In genomic region chr20:2693286-2693995, GRCh38 we compare ENCODE assay signal across 9 cellular contexts. TPM values are rescaled to one million over a fixed set of nuclear protein-coding genes. Genes with fewer than 3 reads are reported as not detected.
A peak's percentile ranks its signal among the peaks of the same experiment; 100 is the strongest.
DNase-seq lines count a peak whose midpoint lies in the region; ATAC-seq, FAIRE-seq and TF ChIP-seq lines count a peak whose summit lies in the region.
"Had no signal": no experiment of that assay in that cellular context is flagged by ENCODE, and none has a peak within 500 bp of the region (broad histone marks: within the 10 kb centered on the region; RNA-seq: fewer than 3 reads in every experiment).

No MANE protein-coding gene starts in this region.

- H3K36me3 Mint-ChIP-seq in CD4-positive, CD25-positive, alpha-beta regulatory T cell, result no peaks in the 10 kb centered on the region
- H3K36me3 Mint-ChIP-seq in osteocyte (ENCODE audit: unreplicated experiment), result no peaks in the 10 kb centered on the region

- no peak for FAIRE-seq in frontal cortex (lab: Jason Lieb, UNC)

- peaks cover 29% of the 10 kb centered on the region for H3K27me3 ChIP-seq in CD4-positive, CD25-positive, alpha-beta regulatory T cell (ENCODE audit: control insufficient read depth, insufficient read depth, low read length)
- H3K27me3 ChIP-seq in uterus, result no peaks in the 10 kb centered on the region

- H3K9me3 ChIP-seq in CD4-positive, CD25-positive, alpha-beta regulatory T cell (ENCODE audit: control insufficient read depth in 2 of 2, low read length in 2 of 2), result no peaks in the 10 kb centered on the region
- H3K9me3 ChIP-seq in uterus, result no peaks in the 10 kb centered on the region

- TF ChIP-seq POLR2A in uterus (IDR thresholded peaks at IDR 0.05), result no peak

- H3K36me3 ChIP-seq in CD4-positive, CD25-positive, alpha-beta regulatory T cell (ENCODE audit: control insufficient read depth, insufficient read depth, low read length), result no peaks in the 10 kb centered on the region
- H3K36me3 ChIP-seq in uterus, result no peaks in the 10 kb centered on the region

- peak; percentile 42 to 59 for ATAC-seq in CD4-positive, CD25-positive, alpha-beta regulatory T cell (ENCODE audit: low read depth in 2 of 2)

- no peak for TF ChIP-seq CTCF in osteocyte (IDR thresholded peaks at IDR 0.05)
- peak in 1 of 4 experiments; percentile 12 for TF ChIP-seq CTCF in uterus (IDR thresholded peaks at IDR 0.05)

- no peak overlapping the region for H3K27ac Mint-ChIP-seq in CD4-positive, CD25-positive, alpha-beta regulatory T cell
- H3K27ac Mint-ChIP-seq in osteocyte (ENCODE audit: unreplicated experiment), result no peak overlapping the region
- H3K27ac Mint-ChIP-seq: dendritic cell treated with granulocyte-macrophage colony-stimulating factor and Interleukin-4, amounts not matched to agents 40 ng/mL and 50 ng/mL, for 4 days had no signal

- no peak overlapping the region for H3K27ac ChIP-seq in CD4-positive, CD25-positive, alpha-beta regulatory T cell (ENCODE audit: insufficient read depth, low read length, poor library complexity, severe bottlenecking)
- H3K27ac ChIP-seq in uterus, result peak overlapping the region; percentile 71 to 87

- peaks cover 0 to 4% (median 0%) of the 10 kb centered on the region in 7 donors for H3K9me3 Mint-ChIP-seq in CD4-positive, CD25-positive, alpha-beta regulatory T cell
- no peaks in the 10 kb centered on the region for H3K9me3 Mint-ChIP-seq in osteocyte (ENCODE audit: unreplicated experiment)
- H3K9me3 Mint-ChIP-seq: dendritic cell treated with granulocyte-macrophage colony-stimulating factor and Interleukin-4, amounts not matched to agents 40 ng/mL and 50 ng/mL, for 4 days had no signal

- peaks cover 63% of the 10 kb centered on the region for H3K27me3 Mint-ChIP-seq in CD4-positive, CD25-positive, alpha-beta regulatory T cell
- peaks cover 55% of the 10 kb centered on the region for H3K27me3 Mint-ChIP-seq in osteocyte (ENCODE audit: unreplicated experiment)

- peaks cover 16% of the 10 kb centered on the region for H3K4me1 ChIP-seq in CD4-positive, CD25-positive, alpha-beta regulatory T cell (ENCODE audit: control insufficient read depth, insufficient read depth, low read length, poor library complexity, severe bottlenecking)
- peaks cover 0 to 10% of the 10 kb centered on the region in 2 donors for H3K4me1 ChIP-seq in uterus

- no peak overlapping the region for H3K4me3 Mint-ChIP-seq in CD4-positive, CD25-positive, alpha-beta regulatory T cell
- H3K4me3 Mint-ChIP-seq in osteocyte (ENCODE audit: unreplicated experiment), result peak overlapping the region; percentile 26
- H3K4me3 Mint-ChIP-seq: dendritic cell treated with granulocyte-macrophage colony-stimulating factor and Interleukin-4, amounts not matched to agents 40 ng/mL and 50 ng/mL, for 4 days had no signal

- no peak overlapping the region for H3K4me3 ChIP-seq in CD4-positive, CD25-positive, alpha-beta regulatory T cell (ENCODE audit: low read depth, low read length)
- peak overlapping the region; percentile 33 to 53 for H3K4me3 ChIP-seq in uterus

- peaks cover 0 to 21% (median 12%) of the 10 kb centered on the region in 4 donors for H3K4me1 Mint-ChIP-seq in CD4-positive, CD25-positive, alpha-beta regulatory T cell
- H3K4me1 Mint-ChIP-seq in osteocyte (ENCODE audit: unreplicated experiment), result peaks cover 9% of the 10 kb centered on the region

- DNase-seq in CD4-positive, CD25-positive, alpha-beta regulatory T cell, result peak; percentile 35 to 50 (median 39)
- DNase-seq in NCI-H1105 (lab: John Stamatoyannopoulos, UW), result peak; percentile 35
- DNase-seq in activated T-cell treated with anti-CD3 and anti-CD28 coated beads for 1 hour (ENCODE audit: low read depth), result peak; percentile 29
- DNase-seq in frontal cortex (ENCODE audit: low spot score in 2 of 2), result peak; percentile 90
- no peak for DNase-seq in osteocyte (ENCODE audit: extremely low spot score, unreplicated experiment)
- DNase-seq in uterus, result peak; percentile 51 to 67
- DNase-seq in cerebellar cortex (ENCODE audit: low spot score), result no peak
- DNase-seq in SKM-1 treated with dmso at 0.1 percent for 144 hours (lab: John Stamatoyannopoulos, UW; ENCODE audit: unreplicated experiment), result no peak

- intact Hi-C loops in uterus (cut with DNase I; ENCODE audit: low total_unique reads), result no loop called here

RNA-seq across cellular contexts. Expression of gene EBF4, which starts 0.9 kb away (rescaled TPM):
- 1.8 TPM for total RNA-seq in CD4-positive, CD25-positive, alpha-beta regulatory T cell
- polyA plus RNA-seq in CD4-positive, CD25-positive, alpha-beta regulatory T cell, result under 1 TPM in 2 of 4 donors, not detected in 2; 0.36 to 0.76 TPM
- total RNA-seq in frontal cortex (11.8 TPM), osteocyte (9.8 and 12.8 TPM in 2 replicates), uterus (10 to 100 TPM in 3 of 4 donors, 1 to 10 TPM in 1; 7.1 to 69.5 (median 21.7) TPM)

RNA-seq across cellular contexts. Expression of gene IDH3B, which starts 29.4 kb away (rescaled TPM):
- total RNA-seq in CD4-positive, CD25-positive, alpha-beta regulatory T cell, result 113 TPM
- 100 to 1,000 TPM; 106 to 117 (median 110) TPM for polyA plus RNA-seq in CD4-positive, CD25-positive, alpha-beta regulatory T cell
- total RNA-seq in frontal cortex (76.2 TPM), osteocyte (78.1 and 86.6 TPM in 2 replicates), uterus (100 to 1,000 TPM in 1 of 4 donors, 10 to 100 TPM in 3; 33.8 to 220 (median 83.7) TPM)

RNA-seq across cellular contexts. Expression of gene NOP56, which starts 41.0 kb away (rescaled TPM):
- 249 TPM for total RNA-seq in CD4-positive, CD25-positive, alpha-beta regulatory T cell
- polyA plus RNA-seq in CD4-positive, CD25-positive, alpha-beta regulatory T cell, result 100 to 1,000 TPM in 3 of 4 donors, 10 to 100 TPM in 1; 91.8 to 106 (median 103) TPM
- total RNA-seq in frontal cortex (132 TPM), osteocyte (141 and 142 TPM in 2 replicates), uterus (100 to 1,000 TPM; 108 to 151 (median 134) TPM)

Comparison
In these comparisons a context has a peak if more than half of its experiments do, and no peak if none do; other contexts are left out.
1. DNase-seq: peak in CD4-positive, CD25-positive, alpha-beta regulatory T cell (3 of 3), NCI-H1105 (single experiment), activated T-cell treated with anti-CD3 and anti-CD28 coated beads for 1 hour (single experiment), frontal cortex (2 of 2) and uterus (2 of 2); none in osteocyte (single experiment), cerebellar cortex (single experiment) and SKM-1 treated with dmso at 0.1 percent for 144 hours (single experiment).